3 cellular contexts compared by ENCODE assay signal in the genomic region with DNA sequence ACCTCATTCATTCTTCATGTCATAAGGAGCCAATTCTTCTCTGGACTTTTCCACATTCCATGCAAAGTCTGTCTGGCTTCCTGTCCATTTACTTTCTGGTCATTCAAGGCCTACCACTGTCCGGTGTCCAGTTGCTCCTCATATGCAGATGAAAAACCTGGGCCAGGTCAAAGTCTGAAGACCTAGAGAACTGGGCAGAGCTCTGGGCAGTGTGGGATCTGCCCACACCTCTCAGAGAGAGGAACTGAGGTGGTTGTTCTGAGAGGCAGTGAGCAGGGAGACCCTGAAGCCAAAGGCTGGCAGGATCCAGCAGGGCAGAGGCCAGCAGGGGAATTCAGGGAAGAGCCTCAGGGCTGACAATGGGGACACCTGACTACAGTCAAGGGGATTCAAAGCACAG. TPM values are rescaled to one million over a fixed set of nuclear protein-coding genes. Genes with fewer than 3 reads are reported as not detected.
"Had no signal": no experiment of that assay in that cellular context is flagged by ENCODE, and none has a peak within 500 bp of the region (broad histone marks: within the 10 kb centered on the region; RNA-seq: fewer than 3 reads in every experiment).

No MANE protein-coding gene starts in this region.

RNA-seq across cellular contexts. Expression of a gene that starts 58.7 kb away (rescaled TPM):
- total RNA-seq: OCI-LY7, PC-9 had no signal
- polyA plus RNA-seq: SK-N-SH had no signal
